Comparison of ENCODE assay signal across 10 cellular contexts in genomic region chr1:177800386-177801058, GRCh38.
DNase-seq lines count a peak whose midpoint lies in the region; ATAC-seq and TF ChIP-seq lines count a peak whose summit lies in the region.
"Had no signal": no experiment of that assay in that cellular context is flagged by ENCODE, and none has a peak within 500 bp of the region (broad histone marks: within the 10 kb centered on the region; RNA-seq: fewer than 3 reads in every experiment).

No MANE protein-coding gene starts in this region.

- H4K20me1 ChIP-seq in Karpas-422 (ENCODE audit: insufficient read depth, low read depth, low read length): no peaks in the 10 kb centered on the region

- H3K79me2 ChIP-seq in Karpas-422 (ENCODE audit: low read length): no peaks in the 10 kb centered on the region

- H3K36me3 Mint-ChIP-seq in progenitor cell of endocrine pancreas (ENCODE audit: insufficient read depth): peaks cover 3% of the 10 kb centered on the region

- H3K9me2 ChIP-seq in Karpas-422 (replicated peaks; ENCODE audit: insufficient read depth, low read length): no peaks in the 10 kb centered on the region

- H3K4me2 ChIP-seq in Karpas-422 (ENCODE audit: low read depth, low read length, poor library complexity, severe bottlenecking): no peak overlapping the region

- H3K36me3 ChIP-seq in Karpas-422 (ENCODE audit: insufficient read depth, low read length): no peaks in the 10 kb centered on the region

- H3K27me3 ChIP-seq in Karpas-422 (ENCODE audit: low read length): no peaks in the 10 kb centered on the region

- H3K4me1 ChIP-seq in Karpas-422 (ENCODE audit: low read length): peaks cover 4% of the 10 kb centered on the region; the same call in 1 of the 2 replicates

- peaks cover 6% of the 10 kb centered on the region for H3K4me1 Mint-ChIP-seq in progenitor cell of endocrine pancreas (ENCODE audit: low read depth)

- H3K27me3 Mint-ChIP-seq in progenitor cell of endocrine pancreas: peaks cover 13% of the 10 kb centered on the region

- no peak overlapping the region for H3K4me3 Mint-ChIP-seq in progenitor cell of endocrine pancreas (ENCODE audit: low read depth)

- H3K9me3 Mint-ChIP-seq in progenitor cell of endocrine pancreas (ENCODE audit: low read depth): peaks cover 15% of the 10 kb centered on the region

- peak; percentile 79 for ATAC-seq in GM19395 (IDR thresholded peaks at IDR 0.05; ENCODE audit: unreplicated experiment)
- peak; percentile 80 for ATAC-seq in HG03378 (IDR thresholded peaks at IDR 0.05; ENCODE audit: unreplicated experiment)

- H3K4me3 ChIP-seq in Karpas-422 (ENCODE audit: low read length): no peak overlapping the region

- peak; percentile 72 for DNase-seq in AG08395 (ENCODE audit: low spot score)
- DNase-seq in SW480 (ENCODE audit: low spot score): peak; percentile 94
- DNase-seq in Karpas-422: no peak
- DNase-seq in activated CD8-positive, alpha-beta memory T cell treated with anti-CD3 and anti-CD28 coated beads, Interleukin-2, amount 50 U/mL, for 48 hours: no peak
- DNase-seq in progenitor cell of endocrine pancreas (ENCODE audit: low spot score, unreplicated experiment): no peak
- no peak for DNase-seq in NCI-H82 (lab: John Stamatoyannopoulos, UW)
- DNase-seq: stimulated activated naive CD4-positive, alpha-beta T cell treated with Interleukin-2 at 50 U/mL for 16 hours had no signal

- TF ChIP-seq CTCF in progenitor cell of endocrine pancreas (IDR thresholded peaks at IDR 0.05; ENCODE audit: unreplicated experiment): no peak

- no peak overlapping the region for H2AFZ ChIP-seq in Karpas-422 (ENCODE audit: low read length)

- no peak overlapping the region for H3K9ac ChIP-seq in Karpas-422 (ENCODE audit: low read length)

- no peak overlapping the region for H3K27ac Mint-ChIP-seq in progenitor cell of endocrine pancreas
- H3K27ac Mint-ChIP-seq: activated T-helper 2 cell treated with anti-CD3 and anti-CD28 coated beads, Interferon-gamma antibody, Interleukin-2, Interleukin-4, amounts not matched to agents 10 μg/mL and 5 μg/mL and 100 μg/mL, durations not matched to agents 14 hours and 24 hours and 36 hours had no signal

- no peak overlapping the region for H3K27ac ChIP-seq in Karpas-422 (ENCODE audit: low read length)

- no peaks in the 10 kb centered on the region for H3K9me3 ChIP-seq in Karpas-422 (ENCODE audit: low read length)

Comparison
In these comparisons a context has a peak if more than half of its experiments do, and no peak if none do; other contexts are left out.
1. DNase-seq: peak in AG08395 (single experiment) and SW480 (single experiment); none in Karpas-422 (single experiment), activated CD8-positive, alpha-beta memory T cell treated with anti-CD3 and anti-CD28 coated beads, Interleukin-2, amount 50 U/mL, for 48 hours (single experiment), progenitor cell of endocrine pancreas (single experiment) and NCI-H82 (single experiment).